Comparison of ENCODE assay signal across 1 cellular context in the genomic region with DNA sequence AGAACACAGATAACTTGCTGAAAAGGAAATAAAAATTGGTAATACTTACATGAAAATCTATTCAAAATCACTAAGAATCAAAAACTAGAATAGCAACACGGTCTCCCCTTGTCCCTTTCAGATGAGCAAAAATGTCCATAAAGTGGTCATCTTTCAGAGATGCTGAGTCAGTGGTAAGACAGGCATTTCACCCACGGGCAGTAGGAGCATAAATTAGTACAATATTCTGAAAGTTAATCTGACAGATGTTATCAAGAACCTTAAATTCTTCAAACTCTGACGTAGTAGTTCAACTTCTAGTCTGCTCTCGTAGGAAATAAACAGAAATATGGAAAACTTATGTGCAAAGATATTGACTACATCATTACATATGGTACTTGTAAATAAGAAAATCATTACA.
TF ChIP-seq lines count a peak whose summit lies in the region.

No MANE protein-coding gene starts in this region.

TF ChIP-seq in WTC11, 78 proteins besides CTCF, POLR2A, EP300 and RAD21 (continued from another document):
- no peak for TF ChIP-seq EMX1 (CRISPR knock-in tag; IDR thresholded peaks at IDR 0.05)
- no peak for TF ChIP-seq TP53 (CRISPR knock-in tag; IDR thresholded peaks at IDR 0.05)
- no peak for TF ChIP-seq IRF2 (CRISPR knock-in tag; IDR thresholded peaks at IDR 0.05; ENCODE audit: borderline replicate concordance, low read depth)
- no peak for TF ChIP-seq SP1 (CRISPR knock-in tag; conservative IDR thresholded peaks at IDR 0.05)
- TF ChIP-seq, protein P1, sequence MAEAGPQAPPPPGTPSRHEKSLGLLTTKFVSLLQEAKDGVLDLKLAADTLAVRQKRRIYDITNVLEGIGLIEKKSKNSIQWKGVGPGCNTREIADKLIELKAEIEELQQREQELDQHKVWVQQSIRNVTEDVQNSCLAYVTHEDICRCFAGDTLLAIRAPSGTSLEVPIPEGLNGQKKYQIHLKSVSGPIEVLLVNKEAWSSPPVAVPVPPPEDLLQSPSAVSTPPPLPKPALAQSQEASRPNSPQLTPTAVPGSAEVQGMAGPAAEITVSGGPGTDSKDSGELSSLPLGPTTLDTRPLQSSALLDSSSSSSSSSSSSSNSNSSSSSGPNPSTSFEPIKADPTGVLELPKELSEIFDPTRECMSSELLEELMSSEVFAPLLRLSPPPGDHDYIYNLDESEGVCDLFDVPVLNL (CRISPR knock-in tag; IDR thresholded peaks at IDR 0.05; ENCODE audit: borderline replicate concordance, low read depth), result no peak
- TF ChIP-seq, protein P2, sequence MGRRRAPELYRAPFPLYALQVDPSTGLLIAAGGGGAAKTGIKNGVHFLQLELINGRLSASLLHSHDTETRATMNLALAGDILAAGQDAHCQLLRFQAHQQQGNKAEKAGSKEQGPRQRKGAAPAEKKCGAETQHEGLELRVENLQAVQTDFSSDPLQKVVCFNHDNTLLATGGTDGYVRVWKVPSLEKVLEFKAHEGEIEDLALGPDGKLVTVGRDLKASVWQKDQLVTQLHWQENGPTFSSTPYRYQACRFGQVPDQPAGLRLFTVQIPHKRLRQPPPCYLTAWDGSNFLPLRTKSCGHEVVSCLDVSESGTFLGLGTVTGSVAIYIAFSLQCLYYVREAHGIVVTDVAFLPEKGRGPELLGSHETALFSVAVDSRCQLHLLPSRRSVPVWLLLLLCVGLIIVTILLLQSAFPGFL (CRISPR knock-in tag; IDR thresholded peaks at IDR 0.05; ENCODE audit: borderline replicate concordance), result no peak
- TF ChIP-seq, protein P3, sequence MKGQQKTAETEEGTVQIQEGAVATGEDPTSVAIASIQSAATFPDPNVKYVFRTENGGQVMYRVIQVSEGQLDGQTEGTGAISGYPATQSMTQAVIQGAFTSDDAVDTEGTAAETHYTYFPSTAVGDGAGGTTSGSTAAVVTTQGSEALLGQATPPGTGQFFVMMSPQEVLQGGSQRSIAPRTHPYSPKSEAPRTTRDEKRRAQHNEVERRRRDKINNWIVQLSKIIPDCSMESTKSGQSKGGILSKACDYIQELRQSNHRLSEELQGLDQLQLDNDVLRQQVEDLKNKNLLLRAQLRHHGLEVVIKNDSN (CRISPR knock-in tag; IDR thresholded peaks at IDR 0.05), result no peak
- no peak for TF ChIP-seq ZNF416 (CRISPR knock-in tag; IDR thresholded peaks at IDR 0.05)
- no peak for TF ChIP-seq KAT7 (CRISPR knock-in tag; IDR thresholded peaks at IDR 0.05; ENCODE audit: borderline replicate concordance)
